ENCODE assay signal across 9 cellular contexts in the genomic region with DNA sequence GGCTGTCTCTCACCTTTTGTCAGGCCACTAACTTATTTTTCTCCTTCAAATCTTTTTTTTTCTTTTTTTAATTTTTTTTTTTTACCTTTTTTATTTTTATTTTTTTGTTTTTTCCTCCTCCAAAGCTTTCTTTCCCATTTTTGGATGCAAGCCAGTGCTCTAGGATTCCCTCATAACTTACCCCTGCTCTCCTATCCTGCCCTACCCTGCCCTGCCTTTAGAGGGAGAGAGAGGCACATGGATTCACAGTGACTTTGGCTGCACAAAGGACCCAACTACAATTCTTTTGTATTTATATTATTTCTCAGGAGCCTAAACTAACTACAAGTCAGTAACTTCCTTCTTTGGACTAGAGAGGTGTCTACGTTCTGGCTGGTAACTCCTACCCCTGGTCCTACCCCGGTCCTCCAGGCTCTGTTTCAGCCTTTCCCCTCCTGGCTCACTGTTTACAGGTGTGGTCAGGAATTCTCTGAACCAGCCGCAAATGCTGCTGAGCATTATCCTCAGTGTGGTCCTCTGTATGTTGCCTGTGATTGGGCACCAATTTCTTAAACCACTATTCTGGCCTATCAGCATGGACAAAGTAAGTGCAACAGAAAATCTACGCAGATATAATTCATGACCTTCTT. TPM values are rescaled to one million over a fixed set of nuclear protein-coding genes. Genes with fewer than 3 reads are reported as not detected.
DNase-seq lines count a peak whose midpoint lies in the region; ATAC-seq, FAIRE-seq and TF ChIP-seq lines count a peak whose summit lies in the region.
"Had no signal": no experiment of that assay in that cellular context is flagged by ENCODE, and none has a peak within 500 bp of the region (broad histone marks: within the 10 kb centered on the region; RNA-seq: fewer than 3 reads in every experiment).

No MANE protein-coding gene starts in this region.

- CTCF ChIA-PET in activated B cell treated with CpG ODN at 0.5 μM for 24 hours (lab: Charles Lee), result interaction anchor here (1.1 kb wide), 1 partner anchor 72 kb away, joined by 3 read pairs; no protein-coding TSS in a partner anchor

- no peak overlapping the region for H3K4me3 ChIP-seq in gastrocnemius medialis

- H3K9me3 ChIP-seq in gastrocnemius medialis, result no peaks in the 10 kb centered on the region

- H3K36me3 Mint-ChIP-seq in activated B cell treated with CpG ODN at 0.5 μM for 24 hours (ENCODE audit: low read depth), result no peaks in the 10 kb centered on the region
- H3K36me3 Mint-ChIP-seq: activated naive CD8-positive, alpha-beta T cell had no signal

- H3K4me3 Mint-ChIP-seq in activated B cell treated with CpG ODN at 0.5 μM for 24 hours, result no peak overlapping the region
- H3K4me3 Mint-ChIP-seq: activated naive CD8-positive, alpha-beta T cell had no signal

- TF ChIP-seq POLR2A in gastrocnemius medialis (IDR thresholded peaks at IDR 0.05), result no peak
- TF ChIP-seq POLR2A in GM12892 (IDR thresholded peaks at IDR 0.05; ENCODE audit: low read depth, low read length), result no peak

- FAIRE-seq in GM19239 (lab: Jason Lieb, UNC) (no peak), GM12892 (lab: Jason Lieb, UNC) (no peak)

- in situ Hi-C loops in gastrocnemius medialis (cut with MboI; ENCODE audit: low sequenced_read_pairs in 4 of 4), result loop anchor here in 1 of 4 donors (25.0 kb wide), 1 partner anchor 256 kb away; the partner anchor contains the start of genes CREB3, GBA2, RGP1 and TLN1

- peak; percentile 61 for ATAC-seq in Right ventricle myocardium superior (ENCODE audit: poor library complexity)
- peak; percentile 66 for ATAC-seq in activated B cell treated with CpG ODN at 0.5 μM for 24 hours (ENCODE audit: low read depth)
- peak; percentile 68 to 78 for ATAC-seq in gastrocnemius medialis

- no peaks in the 10 kb centered on the region for H3K36me3 ChIP-seq in gastrocnemius medialis

- no peaks in the 10 kb centered on the region for H3K27me3 ChIP-seq in gastrocnemius medialis

- intact Hi-C loops in Right ventricle myocardium superior (cut with DNase I), result no loop called here
- intact Hi-C loops in cardiac septum (cut with DNase I), result loop anchor here (2.0 kb wide), 1 partner anchor 73 kb away; no protein-coding TSS in a partner anchor
- intact Hi-C loops in activated B cell treated with CpG ODN at 0.5 μM for 24 hours (cut with micrococcal nuclease), result loop anchor here (2.0 kb wide), 1 partner anchor 401 kb away; no protein-coding TSS in a partner anchor
- intact Hi-C loops in gastrocnemius medialis (cut with DNase I; ENCODE audit: low total_unique reads), result loop anchor here (1.0 to 10.0 kb wide), 3 partner anchors 73 to 253 kb away; partner anchors contain the start of genes CREB3 and TLN1

- POLR2A ChIA-PET in activated B cell treated with CpG ODN at 0.5 μM for 24 hours (lab: Charles Lee), result no interaction called here

- H3K4me1 Mint-ChIP-seq in activated B cell treated with CpG ODN at 0.5 μM for 24 hours, result no peaks in the 10 kb centered on the region

- no peak overlapping the region for H3K27ac Mint-ChIP-seq in activated B cell treated with CpG ODN at 0.5 μM for 24 hours
- H3K27ac Mint-ChIP-seq: activated naive CD8-positive, alpha-beta T cell had no signal

- DNase-seq in Right ventricle myocardium superior, result no peak
- no peak for DNase-seq in cardiac septum (ENCODE audit: low spot score)
- DNase-seq in NCI-H1694 (lab: John Stamatoyannopoulos, UW), result peak; percentile 30
- DNase-seq in activated B cell treated with CpG ODN at 0.5 μM for 24 hours, result no peak
- DNase-seq in germinal center (ENCODE audit: low spot score), result peak; percentile 16
- DNase-seq in gastrocnemius medialis, result peak; percentile 27 to 71
- no peak for DNase-seq in GM19239 (ENCODE audit: insufficient read length, low spot score)
- DNase-seq in GM12892 (ENCODE audit: insufficient read length), result no peak

- no peak overlapping the region for H3K27ac ChIP-seq in gastrocnemius medialis

- H3K9me3 Mint-ChIP-seq in activated B cell treated with CpG ODN at 0.5 μM for 24 hours, result no peaks in the 10 kb centered on the region

- H3K27me3 Mint-ChIP-seq in activated B cell treated with CpG ODN at 0.5 μM for 24 hours, result peaks cover 10% of the 10 kb centered on the region

- TF ChIP-seq CTCF in activated B cell treated with CpG ODN at 0.5 μM for 24 hours (IDR thresholded peaks at IDR 0.05) (no peak), gastrocnemius medialis (IDR thresholded peaks at IDR 0.05 in 4 of 5, conservative IDR thresholded peaks at IDR 0.05 in 1 of 5) (peak; percentile 74 to 89 (median 78))

- H3K4me1 ChIP-seq in gastrocnemius medialis, result no peaks in the 10 kb centered on the region

RNA-seq across cellular contexts. Expression of gene RUSC2, which starts 8.4 kb away (rescaled TPM):
- total RNA-seq in Right ventricle myocardium superior (25.7 TPM), cardiac septum (44.5 TPM), activated B cell treated with CpG ODN at 0.5 μM for 24 hours (0.24 and 0.29 TPM in 2 replicates), gastrocnemius medialis (100 to 1,000 TPM in 1 of 4 donors, 10 to 100 TPM in 3; 20.8 to 166 (median 45.7) TPM)
- not detected for polyA plus RNA-seq in GM12892 (2012; ENCODE audit: missing spikeins)

Comparison
In these comparisons a context has a peak if more than half of its experiments do, and no peak if none do; other contexts are left out.
1. DNase-seq: peak in NCI-H1694 (single experiment), germinal center (single experiment) and gastrocnemius medialis (2 of 2); none in Right ventricle myocardium superior (single experiment), cardiac septum (single experiment), activated B cell treated with CpG ODN at 0.5 μM for 24 hours (single experiment), GM19239 (single experiment) and GM12892 (single experiment).
2. RNA of gene RUSC2, which starts 8.4 kb away (total RNA-seq): 20.8 to 166 TPM in gastrocnemius medialis, 44.5 TPM in cardiac septum (single experiment) and 25.7 TPM in Right ventricle myocardium superior (single experiment); 0.24 to 0.29 TPM in activated B cell treated with CpG ODN at 0.5 μM for 24 hours; every median in the first group is over 10 times any median in the second.
3. Peak in every context shown above with its lines, with median percentiles within 50 percentile points of each other: ATAC-seq.